Comparison of ENCODE assay signal across 1 cellular context in the genomic region with DNA sequence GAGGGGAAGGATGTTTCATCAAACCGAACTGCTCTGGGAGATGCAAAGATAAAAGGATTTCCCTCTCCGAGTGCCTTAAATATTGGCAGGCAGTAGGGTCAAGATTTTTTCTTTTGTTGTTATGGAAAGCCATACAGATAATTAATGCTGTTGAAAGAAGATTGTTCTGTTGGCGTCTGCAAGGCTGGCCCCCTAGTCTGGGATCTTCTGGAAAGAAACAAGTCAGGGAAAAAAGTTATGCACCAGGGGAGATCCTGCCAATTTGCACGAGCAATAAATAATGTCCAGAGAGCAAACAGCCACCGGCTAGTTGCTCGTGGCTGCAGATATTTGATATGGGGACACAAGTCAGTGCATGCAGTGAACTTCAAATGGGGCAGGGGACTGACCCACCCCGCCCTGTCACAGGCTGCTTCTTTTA.
A peak's percentile ranks its signal among the peaks of the same experiment; 100 is the strongest.
TF ChIP-seq lines count a peak whose summit lies in the region.

No MANE protein-coding gene starts in this region.

TF ChIP-seq in HEK293, 187 proteins besides CTCF, POLR2A, EP300 and RAD21 (continued from another document):
- TF ChIP-seq, protein P1, sequence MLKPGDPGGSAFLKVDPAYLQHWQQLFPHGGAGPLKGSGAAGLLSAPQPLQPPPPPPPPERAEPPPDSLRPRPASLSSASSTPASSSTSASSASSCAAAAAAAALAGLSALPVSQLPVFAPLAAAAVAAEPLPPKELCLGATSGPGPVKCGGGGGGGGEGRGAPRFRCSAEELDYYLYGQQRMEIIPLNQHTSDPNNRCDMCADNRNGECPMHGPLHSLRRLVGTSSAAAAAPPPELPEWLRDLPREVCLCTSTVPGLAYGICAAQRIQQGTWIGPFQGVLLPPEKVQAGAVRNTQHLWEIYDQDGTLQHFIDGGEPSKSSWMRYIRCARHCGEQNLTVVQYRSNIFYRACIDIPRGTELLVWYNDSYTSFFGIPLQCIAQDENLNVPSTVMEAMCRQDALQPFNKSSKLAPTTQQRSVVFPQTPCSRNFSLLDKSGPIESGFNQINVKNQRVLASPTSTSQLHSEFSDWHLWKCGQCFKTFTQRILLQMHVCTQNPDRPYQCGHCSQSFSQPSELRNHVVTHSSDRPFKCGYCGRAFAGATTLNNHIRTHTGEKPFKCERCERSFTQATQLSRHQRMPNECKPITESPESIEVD (tag by site-specific recombination; IDR thresholded peaks at IDR 0.05): peak; percentile 52
- TF ChIP-seq, protein P2, sequence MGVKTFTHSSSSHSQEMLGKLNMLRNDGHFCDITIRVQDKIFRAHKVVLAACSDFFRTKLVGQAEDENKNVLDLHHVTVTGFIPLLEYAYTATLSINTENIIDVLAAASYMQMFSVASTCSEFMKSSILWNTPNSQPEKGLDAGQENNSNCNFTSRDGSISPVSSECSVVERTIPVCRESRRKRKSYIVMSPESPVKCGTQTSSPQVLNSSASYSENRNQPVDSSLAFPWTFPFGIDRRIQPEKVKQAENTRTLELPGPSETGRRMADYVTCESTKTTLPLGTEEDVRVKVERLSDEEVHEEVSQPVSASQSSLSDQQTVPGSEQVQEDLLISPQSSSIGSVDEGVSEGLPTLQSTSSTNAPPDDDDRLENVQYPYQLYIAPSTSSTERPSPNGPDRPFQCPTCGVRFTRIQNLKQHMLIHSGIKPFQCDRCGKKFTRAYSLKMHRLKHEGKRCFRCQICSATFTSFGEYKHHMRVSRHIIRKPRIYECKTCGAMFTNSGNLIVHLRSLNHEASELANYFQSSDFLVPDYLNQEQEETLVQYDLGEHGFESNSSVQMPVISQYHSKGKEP (tag by site-specific recombination; IDR thresholded peaks at IDR 0.05): peak; percentile 91
- TF ChIP-seq OSR2 (tag by site-specific recombination; IDR thresholded peaks at IDR 0.05) (peak; percentile 75), ZBTB7A (tag by site-specific recombination; IDR thresholded peaks at IDR 0.05; ENCODE audit: low read depth) (no peak), SETDB1 (IDR thresholded peaks at IDR 0.05; ENCODE audit: insufficient read length, low read length) (no peak), FEZF1 (tag by site-specific recombination; IDR thresholded peaks at IDR 0.05) (peak; percentile 37), MEIS1 (CRISPR knock-in tag; IDR thresholded peaks at IDR 0.05; ENCODE audit: borderline replicate concordance) (0 out of 2 replicates have a peak, but pooled peaks have one; percentile 33), ZNF626 (tag by site-specific recombination; IDR thresholded peaks at IDR 0.05) (no peak), IKZF3 (tag by site-specific recombination; IDR thresholded peaks at IDR 0.05) (peak; percentile 57; the same call in 1 of the 2 replicates), TRIM28 (IDR thresholded peaks at IDR 0.05; ENCODE audit: borderline replicate concordance, low read length) (peak; percentile 86), HOXA7 (CRISPR knock-in tag; IDR thresholded peaks at IDR 0.05; ENCODE audit: borderline replicate concordance) (no peak), ZBTB17 (tag by site-specific recombination; IDR thresholded peaks at IDR 0.05) (peak; percentile 62; the same call in 1 of the 2 replicates), WT1 (tag by site-specific recombination; IDR thresholded peaks at IDR 0.05) (0 out of 2 replicates have a peak, but pooled peaks have one; percentile 30), ZIC2 (tag by site-specific recombination; IDR thresholded peaks at IDR 0.05) (peak; percentile 55), GLIS1 (tag by site-specific recombination; IDR thresholded peaks at IDR 0.05) (peak; percentile 96), ZNF350 (tag by site-specific recombination; IDR thresholded peaks at IDR 0.05) (no peak), SP7 (tag by site-specific recombination; IDR thresholded peaks at IDR 0.05) (peak; percentile 70; the same call in 1 of the 2 replicates), ZNF624 (tag by site-specific recombination; IDR thresholded peaks at IDR 0.05) (no peak), KLF9 (tag by site-specific recombination; IDR thresholded peaks at IDR 0.05; ENCODE audit: low read depth) (no peak), ZFHX2 (tag by site-specific recombination; conservative IDR thresholded peaks at IDR 0.05) (no peak), PRDM1 (tag by site-specific recombination; IDR thresholded peaks at IDR 0.05) (no peak), ZNF843 (tag by site-specific recombination; IDR thresholded peaks at IDR 0.05) (no peak), TCF7L2 (IDR thresholded peaks at IDR 0.05; ENCODE audit: borderline replicate concordance, low read depth, low read length) (peak; percentile 97), ZNF366 (tag by site-specific recombination; conservative IDR thresholded peaks at IDR 0.05) (0 out of 2 replicates have a peak, but pooled peaks have one; percentile 36)
- TF ChIP-seq, protein P3, sequence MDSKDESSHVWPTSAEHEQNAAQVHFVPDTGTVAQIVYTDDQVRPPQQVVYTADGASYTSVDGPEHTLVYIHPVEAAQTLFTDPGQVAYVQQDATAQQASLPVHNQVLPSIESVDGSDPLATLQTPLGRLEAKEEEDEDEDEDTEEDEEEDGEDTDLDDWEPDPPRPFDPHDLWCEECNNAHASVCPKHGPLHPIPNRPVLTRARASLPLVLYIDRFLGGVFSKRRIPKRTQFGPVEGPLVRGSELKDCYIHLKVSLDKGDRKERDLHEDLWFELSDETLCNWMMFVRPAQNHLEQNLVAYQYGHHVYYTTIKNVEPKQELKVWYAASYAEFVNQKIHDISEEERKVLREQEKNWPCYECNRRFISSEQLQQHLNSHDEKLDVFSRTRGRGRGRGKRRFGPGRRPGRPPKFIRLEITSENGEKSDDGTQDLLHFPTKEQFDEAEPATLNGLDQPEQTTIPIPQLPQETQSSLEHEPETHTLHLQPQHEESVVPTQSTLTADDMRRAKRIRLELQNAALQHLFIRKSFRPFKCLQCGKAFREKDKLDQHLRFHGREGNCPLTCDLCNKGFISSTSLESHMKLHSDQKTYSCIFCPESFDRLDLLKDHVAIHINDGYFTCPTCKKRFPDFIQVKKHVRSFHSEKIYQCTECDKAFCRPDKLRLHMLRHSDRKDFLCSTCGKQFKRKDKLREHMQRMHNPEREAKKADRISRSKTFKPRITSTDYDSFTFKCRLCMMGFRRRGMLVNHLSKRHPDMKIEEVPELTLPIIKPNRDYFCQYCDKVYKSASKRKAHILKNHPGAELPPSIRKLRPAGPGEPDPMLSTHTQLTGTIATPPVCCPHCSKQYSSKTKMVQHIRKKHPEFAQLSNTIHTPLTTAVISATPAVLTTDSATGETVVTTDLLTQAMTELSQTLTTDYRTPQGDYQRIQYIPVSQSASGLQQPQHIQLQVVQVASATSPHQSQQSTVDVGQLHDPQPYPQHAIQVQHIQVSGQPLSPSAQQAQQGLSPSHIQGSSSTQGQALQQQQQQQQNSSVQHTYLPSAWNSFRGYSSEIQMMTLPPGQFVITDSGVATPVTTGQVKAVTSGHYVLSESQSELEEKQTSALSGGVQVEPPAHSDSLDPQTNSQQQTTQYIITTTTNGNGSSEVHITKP (tag by site-specific recombination; IDR thresholded peaks at IDR 0.05): peak; percentile 10; the same call in 1 of the 2 replicates
